In the genomic region with DNA sequence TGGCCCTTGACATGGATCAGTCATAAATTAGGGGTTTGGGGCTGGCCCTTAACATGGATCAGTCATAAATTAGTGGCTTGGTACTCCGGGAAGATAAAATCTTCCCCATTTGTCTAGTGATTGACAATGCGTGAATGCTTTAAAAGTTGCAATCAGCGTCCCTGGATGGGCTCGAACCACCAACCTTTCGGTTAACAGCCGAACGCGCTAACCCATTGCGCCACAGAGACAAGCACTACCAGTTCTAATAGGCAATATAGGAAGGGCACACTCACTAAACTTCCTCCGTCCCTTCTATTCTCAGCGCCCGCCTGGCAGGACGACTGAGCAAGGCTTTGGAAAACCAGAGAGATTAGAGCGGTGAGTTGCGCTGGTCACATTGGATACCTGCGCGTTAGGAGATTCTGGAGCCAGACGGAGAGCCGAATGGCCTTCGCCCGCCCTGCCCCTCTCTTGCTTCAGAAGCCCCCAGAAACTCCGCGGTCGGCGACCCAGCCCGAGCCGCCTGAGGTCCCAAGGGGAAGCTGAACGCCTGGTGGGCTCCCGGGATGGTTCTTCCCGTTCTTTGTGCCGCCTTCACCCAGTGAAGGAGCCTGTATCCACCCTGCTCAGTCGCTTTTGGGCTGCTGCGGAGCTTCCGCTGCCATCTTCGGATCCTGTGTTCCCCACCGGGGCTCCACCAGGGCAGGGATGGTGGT, we compare ENCODE assay signal across 9 cellular contexts.
A peak's percentile ranks its signal among the peaks of the same experiment; 100 is the strongest.
DNase-seq lines count a peak whose midpoint lies in the region; ATAC-seq and TF ChIP-seq lines count a peak whose summit lies in the region.
"Had no signal": no experiment of that assay in that cellular context is flagged by ENCODE, and none has a peak within 500 bp of the region (broad histone marks: within the 10 kb centered on the region; RNA-seq: fewer than 3 reads in every experiment).

No MANE protein-coding gene starts in this region.

- H3K9me3 ChIP-seq in BE2C (no peaks in the 10 kb centered on the region), HUES6 (ENCODE audit: control insufficient read depth, insufficient read depth, low read depth, low read length) (no peaks in the 10 kb centered on the region)

- H3K9ac ChIP-seq in HUES6 (ENCODE audit: low read length), result peak overlapping the region; percentile 80

- H3K4me3 ChIP-seq in BE2C (ENCODE audit: low read depth, low read length) (peak overlapping the region; percentile 78), HUES6 (ENCODE audit: low read depth, low read length) (peak overlapping the region; percentile 75), cardiac fibroblast (replicated peaks in 1 of 2; ENCODE audit: low read depth in 2 of 2, low read length in 2 of 2) (peak overlapping the region; percentile 21 to 26)

- no peaks in the 10 kb centered on the region for H3K27me3 ChIP-seq in BE2C
- no peaks in the 10 kb centered on the region for H3K27me3 ChIP-seq in HUES6 (ENCODE audit: control insufficient read depth, insufficient read depth, low read length)

- DNase-seq in BE2C (peak; percentile 77), cardiac fibroblast (ENCODE audit: low read depth in 2 of 2) (peak in 1 of 2 donors; percentile 34), medulla oblongata (ENCODE audit: extremely low spot score) (peak; percentile 44)
- no peak for DNase-seq in stimulated activated effector memory CD8-positive, alpha-beta T cell treated with anti-CD3 and anti-CD28 coated beads, Interleukin-12 subunit alpha, Interleukin-12 subunit beta, amount 100 ng/mL, for 72 hours (ENCODE audit: low spot score in 2 of 2)
- DNase-seq: left cardiac atrium had no signal

- ATAC-seq in HG02678 (IDR thresholded peaks at IDR 0.05; ENCODE audit: unreplicated experiment) (no peak), GM21528 (IDR thresholded peaks at IDR 0.05; ENCODE audit: low FRiP score, unreplicated experiment) (no peak), GM19397 (IDR thresholded peaks at IDR 0.05; ENCODE audit: unreplicated experiment) (no peak)
- no peak for ATAC-seq in stimulated activated effector memory CD8-positive, alpha-beta T cell treated with anti-CD3 and anti-CD28 coated beads, Interleukin-12 subunit alpha, Interleukin-12 subunit beta, amount 100 ng/mL, for 72 hours

- H3K4me1 Mint-ChIP-seq in stimulated activated effector memory CD8-positive, alpha-beta T cell treated with anti-CD3 and anti-CD28 coated beads, Interleukin-12 subunit alpha, Interleukin-12 subunit beta, amount 100 ng/mL, for 72 hours, result no peaks in the 10 kb centered on the region

- no peak overlapping the region for H3K4me3 Mint-ChIP-seq in stimulated activated effector memory CD8-positive, alpha-beta T cell treated with anti-CD3 and anti-CD28 coated beads, Interleukin-12 subunit alpha, Interleukin-12 subunit beta, amount 100 ng/mL, for 72 hours

- H3K27ac ChIP-seq in HUES6 (ENCODE audit: low read depth, low read length), result peak overlapping the region; percentile 35; the same call in 1 of the 2 replicates

- TF ChIP-seq CTCF in BE2C (IDR thresholded peaks at IDR 0.05; ENCODE audit: low read depth, low read length), result no peak
- TF ChIP-seq CTCF in cardiac fibroblast (IDR thresholded peaks at IDR 0.05; ENCODE audit: low read depth, low read length), result no peak

- H3K27ac Mint-ChIP-seq in stimulated activated effector memory CD8-positive, alpha-beta T cell treated with anti-CD3 and anti-CD28 coated beads, Interleukin-12 subunit alpha, Interleukin-12 subunit beta, amount 100 ng/mL, for 72 hours, result no peak overlapping the region

- H3K4me1 ChIP-seq in BE2C (no peaks in the 10 kb centered on the region), HUES6 (ENCODE audit: control insufficient read depth, insufficient read depth, low read length) (0 out of 2 replicates have a peak, but pooled peaks cover 5% of the 10 kb centered on the region)

- peaks cover 5% of the 10 kb centered on the region for H3K9me3 Mint-ChIP-seq in stimulated activated effector memory CD8-positive, alpha-beta T cell treated with anti-CD3 and anti-CD28 coated beads, Interleukin-12 subunit alpha, Interleukin-12 subunit beta, amount 100 ng/mL, for 72 hours

- H3K36me3 ChIP-seq in BE2C (no peaks in the 10 kb centered on the region), HUES6 (ENCODE audit: control insufficient read depth, insufficient read depth, low read length) (no peaks in the 10 kb centered on the region)

- no peaks in the 10 kb centered on the region for H3K36me3 Mint-ChIP-seq in stimulated activated effector memory CD8-positive, alpha-beta T cell treated with anti-CD3 and anti-CD28 coated beads, Interleukin-12 subunit alpha, Interleukin-12 subunit beta, amount 100 ng/mL, for 72 hours

Comparison
In these comparisons a context has a peak if more than half of its experiments do, and no peak if none do; other contexts are left out.
1. DNase-seq: peak in BE2C (single experiment) and medulla oblongata (single experiment); none in stimulated activated effector memory CD8-positive, alpha-beta T cell treated with anti-CD3 and anti-CD28 coated beads, Interleukin-12 subunit alpha, Interleukin-12 subunit beta, amount 100 ng/mL, for 72 hours (0 of 2).
2. H3K4me3 ChIP-seq: peak in every context shown above with its lines; median percentile 78 in BE2C; 75 in HUES6; 24 in cardiac fibroblast.